Comparison of ENCODE assay signal across 10 cellular contexts in the genomic region with DNA sequence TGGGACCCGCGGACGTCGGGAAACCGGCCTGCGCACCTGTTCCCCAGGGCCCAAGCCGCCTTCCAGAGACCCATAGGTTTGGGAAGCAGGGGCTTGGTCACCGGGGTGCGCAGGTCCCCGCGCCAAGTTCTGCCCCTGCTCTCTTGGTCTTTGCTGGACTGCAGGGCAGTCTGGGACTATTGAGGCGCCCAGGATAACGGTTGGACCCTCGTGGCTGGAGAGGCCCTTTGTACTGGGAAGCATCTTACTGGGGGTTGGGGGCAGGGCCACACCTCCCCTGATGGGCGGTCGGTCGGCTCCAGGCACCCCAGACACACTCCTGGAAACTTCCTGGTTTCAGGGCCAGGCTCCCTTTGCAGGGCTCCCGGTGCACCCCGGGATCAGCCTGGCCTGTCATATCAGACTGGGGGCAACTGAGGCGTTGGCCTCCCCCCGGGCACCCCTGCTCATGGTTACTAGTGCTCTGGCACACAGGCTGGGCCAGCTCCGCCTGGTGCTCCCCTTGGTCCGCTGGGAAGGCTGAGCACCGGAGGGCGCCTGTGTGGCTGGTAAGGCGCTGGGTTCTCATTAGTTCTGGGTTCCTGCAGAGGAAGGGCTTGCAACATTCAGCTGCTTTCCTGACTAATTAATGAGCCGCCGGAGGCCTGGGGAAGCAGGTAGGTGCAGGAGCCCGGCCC.
A peak's percentile ranks its signal among the peaks of the same experiment; 100 is the strongest.
DNase-seq lines count a peak whose midpoint lies in the region; ATAC-seq and TF ChIP-seq lines count a peak whose summit lies in the region.
"Had no signal": no experiment of that assay in that cellular context is flagged by ENCODE, and none has a peak within 500 bp of the region (broad histone marks: within the 10 kb centered on the region; RNA-seq: fewer than 3 reads in every experiment).

No MANE protein-coding gene starts in this region.

- no peak for ATAC-seq in GM19324 (IDR thresholded peaks at IDR 0.05; ENCODE audit: low FRiP score, unreplicated experiment)

- TF ChIP-seq CTCF in NB4 (IDR thresholded peaks at IDR 0.05; ENCODE audit: low read depth, low read length) (no peak), parathyroid adenoma (IDR thresholded peaks at IDR 0.05) (no peak)

- no peak for TF ChIP-seq POLR2A in NB4 (IDR thresholded peaks at IDR 0.05; ENCODE audit: extremely low read depth, insufficient read length)

- H3K4me3 ChIP-seq in NB4 (ENCODE audit: low read depth, low read length) = no peak overlapping the region
- peak overlapping the region; percentile 3 for H3K4me3 ChIP-seq in parathyroid adenoma (ENCODE audit: low read depth, low read length)

- H3K9ac ChIP-seq in parathyroid adenoma = no peak overlapping the region

- H2AFZ ChIP-seq in parathyroid adenoma = no peak overlapping the region

- H3K4me2 ChIP-seq in parathyroid adenoma (ENCODE audit: low read length) = peak overlapping the region; percentile 62

- H3K79me2 ChIP-seq in parathyroid adenoma = no peaks in the 10 kb centered on the region

- no peak overlapping the region for H3K27ac ChIP-seq in parathyroid adenoma
- H3K27ac ChIP-seq: vagina had no signal

- no peaks in the 10 kb centered on the region for H3K9me3 ChIP-seq in parathyroid adenoma (ENCODE audit: control insufficient read depth, low read length)
- H3K9me3 ChIP-seq: vagina had no signal

- peak; percentile 29 for DNase-seq in COLO668 (lab: John Stamatoyannopoulos, UW; ENCODE audit: unreplicated experiment)
- DNase-seq in NB4 (ENCODE audit: low read depth) = peak; percentile 27
- peak; percentile 56 for DNase-seq in ecto neural progenitor cell (ENCODE audit: low spot score)
- DNase-seq in GF-D8 (lab: John Stamatoyannopoulos, UW) = no peak
- no peak for DNase-seq in T-helper 1 cell
- no peak for DNase-seq in SIG-M5 (lab: John Stamatoyannopoulos, UW)
- DNase-seq: CD8-positive, alpha-beta memory T cell had no signal

- no peaks in the 10 kb centered on the region for H3K27me3 ChIP-seq in parathyroid adenoma (ENCODE audit: control insufficient read depth, insufficient read depth, low read length)
- H3K27me3 ChIP-seq: vagina had no signal

- no peaks in the 10 kb centered on the region for H3K36me3 ChIP-seq in parathyroid adenoma (ENCODE audit: control insufficient read depth, insufficient read depth, low read length)
- H3K36me3 ChIP-seq: vagina had no signal

- no peaks in the 10 kb centered on the region for H3K4me1 ChIP-seq in parathyroid adenoma
- H3K4me1 ChIP-seq: vagina had no signal

Comparison
In these comparisons a context has a peak if more than half of its experiments do, and no peak if none do; other contexts are left out.
1. DNase-seq: peak in COLO668 (single experiment), NB4 (single experiment) and ecto neural progenitor cell (single experiment); none in GF-D8 (single experiment), T-helper 1 cell (0 of 5) and SIG-M5 (single experiment).